In genomic region chr20:20466341-20466879, GRCh38 we compare ENCODE assay signal across 8 cellular contexts.
DNase-seq lines count a peak whose midpoint lies in the region; ATAC-seq and TF ChIP-seq lines count a peak whose summit lies in the region.

No MANE protein-coding gene starts in this region.

- peaks cover 46% of the 10 kb centered on the region in 2 experiments for H3K4me1 Mint-ChIP-seq in H9

- peaks cover 0 to 7% (median 0%) of the 10 kb centered on the region in 3 experiments; a peak in 1 of 7 replicates for H3K36me3 Mint-ChIP-seq in H9 (ENCODE audit: insufficient read depth in 1 of 3, low read depth in 3 of 3)

- H2AFZ ChIP-seq in H9 (ENCODE audit: low read length): no peak overlapping the region

- in situ Hi-C loops in GM13976 (cut with MboI; ENCODE audit: low sequenced_read_pairs, unreplicated experiment): no loop called here

- WGBS in H9 (ENCODE audit: extremely low coverage, insufficient read length, low lambda C conversion rate): no CpG with 5 or more reads among the region's 4 CpGs

- H3K79me2 ChIP-seq in H9 (ENCODE audit: insufficient read depth, low read length): no peaks in the 10 kb centered on the region; the same call in 1 of the 2 replicates

- no peaks in the 10 kb centered on the region for H3K79me1 ChIP-seq in H9 (ENCODE audit: insufficient read depth, low read depth, low read length, poor library complexity, severe bottlenecking)

- no peak overlapping the region for H4K91ac ChIP-seq in H9 (ENCODE audit: insufficient read length, low read depth, low read length)

- no peak for TF ChIP-seq CTCF in GM13976 (IDR thresholded peaks at IDR 0.05; ENCODE audit: borderline replicate concordance, control extremely low read depth, extremely low read depth, insufficient read depth, missing control alignments)
- TF ChIP-seq CTCF in H9 (conservative IDR thresholded peaks at IDR 0.05): no peak

- no peak overlapping the region for H3K27ac ChIP-seq in substantia nigra (ENCODE audit: low read depth, low read length, poor library complexity, severe bottlenecking)
- H3K27ac ChIP-seq in H9 (ENCODE audit: insufficient read length, low read depth, low read length): no peak overlapping the region

- H4K8ac ChIP-seq in H9 (replicated peaks; ENCODE audit: insufficient read length, low read depth, low read length): no peak overlapping the region

- no peak overlapping the region for H3K4me2 ChIP-seq in H9 (ENCODE audit: insufficient read depth, insufficient read length, low read length)

- no peak overlapping the region for H2BK5ac ChIP-seq in H9 (ENCODE audit: insufficient read length, low read length)

- H3K23me2 ChIP-seq in H9 (ENCODE audit: insufficient read length, low read depth, low read length, poor library complexity, severe bottlenecking): no peaks in the 10 kb centered on the region

- H3K56ac ChIP-seq in H9 (ENCODE audit: insufficient read length, low read depth, low read length): no peak overlapping the region

- H3K4ac ChIP-seq in H9 (ENCODE audit: low read depth, low read length): no peak overlapping the region

- H3K27me3 ChIP-seq in H9 (ENCODE audit: insufficient read depth, low read length): no peaks in the 10 kb centered on the region

- H2BK20ac ChIP-seq in H9 (ENCODE audit: low read depth, low read length, poor library complexity, severe bottlenecking): no peak overlapping the region

- ATAC-seq in GM19468 (IDR thresholded peaks at IDR 0.05; ENCODE audit: extremely low read depth, unreplicated experiment) (peak; percentile 77), HG03520 (IDR thresholded peaks at IDR 0.05; ENCODE audit: unreplicated experiment) (peak; percentile 90)

- H3K9ac ChIP-seq in H9 (ENCODE audit: extremely low read depth, insufficient read length, low read length): no peak overlapping the region

- no peak overlapping the region for H3K4me3 Mint-ChIP-seq in H9

- H3K27ac Mint-ChIP-seq in H9: 0 out of 7 replicates have a peak overlapping the region, but pooled peaks of 1 of the 3 experiments have one; percentile 62

- H3K4me1 ChIP-seq in H9 (ENCODE audit: insufficient read depth, low read length): peaks cover 16% of the 10 kb centered on the region

- no peak overlapping the region for H3T11ph ChIP-seq in H9 (ENCODE audit: low read length)

- no peak overlapping the region for H2BK12ac ChIP-seq in H9 (ENCODE audit: insufficient read length, low read depth, low read length)

- H3K18ac ChIP-seq in H9 (ENCODE audit: insufficient read length, low read depth, low read length): no peak overlapping the region

- peak; percentile 40 for DNase-seq in GM13976 (ENCODE audit: low spot score)
- DNase-seq in astrocyte of the hippocampus (ENCODE audit: low read depth, low spot score): peak; percentile 78
- no peak for DNase-seq in HUDEP-2 (lab: John Stamatoyannopoulos, UW; ENCODE audit: unreplicated experiment in 76 of 76)
- DNase-seq in DMS114 treated with DMSO at 0.1 percent for 48 hours (lab: John Stamatoyannopoulos, UW; ENCODE audit: unreplicated experiment): no peak
- DNase-seq in substantia nigra (lab: John Stamatoyannopoulos, UW): no peak
- no peak for DNase-seq in H9

- no peak overlapping the region for H3K23ac ChIP-seq in H9 (ENCODE audit: insufficient read length, low read depth, low read length)

- H4K20me1 ChIP-seq in H9 (ENCODE audit: control insufficient read depth, insufficient read depth, insufficient read length): no peaks in the 10 kb centered on the region

- no peaks in the 10 kb centered on the region for H3K9me3 ChIP-seq in H9 (ENCODE audit: control insufficient read depth, low read depth, low read length)

- no peak overlapping the region for H2BK15ac ChIP-seq in H9 (ENCODE audit: low read depth, low read length)

- no peak overlapping the region for H2BK120ac ChIP-seq in H9 (ENCODE audit: low read depth, low read length, poor library complexity, severe bottlenecking)

- no peak overlapping the region for H3K14ac ChIP-seq in H9 (ENCODE audit: insufficient read depth, low read length)

- H3K9me3 Mint-ChIP-seq in H9: no peaks in the 10 kb centered on the region

- H4K5ac ChIP-seq in H9 (ENCODE audit: insufficient read length, low read depth, low read length): no peak overlapping the region

- no peak overlapping the region for H2AK5ac ChIP-seq in H9 (ENCODE audit: insufficient read length, low read length)

- no peaks in the 10 kb centered on the region for H3K27me3 Mint-ChIP-seq in H9 (ENCODE audit: low read depth)

Comparison
In these comparisons a context has a peak if more than half of its experiments do, and no peak if none do; other contexts are left out.
1. DNase-seq: peak in GM13976 (single experiment) and astrocyte of the hippocampus (single experiment); none in HUDEP-2 (0 of 76), DMS114 treated with DMSO at 0.1 percent for 48 hours (single experiment), substantia nigra (0 of 49) and H9 (single experiment).